In genomic region chr4:24209891-24210290, GRCh38 we compare ENCODE assay signal across 12 cellular contexts.
"Had no signal": no experiment of that assay in that cellular context is flagged by ENCODE, and none has a peak within 500 bp of the region (broad histone marks: within the 10 kb centered on the region; RNA-seq: fewer than 3 reads in every experiment).

No MANE protein-coding gene starts in this region.

- DNase-seq: activated CD4-positive, alpha-beta T cell treated with anti-CD3 and anti-CD28 coated beads, Interleukin-2, amount 10 ng/mL, durations not matched to agents 24 days and 14 days; activated CD4-positive, CD25-positive, alpha-beta regulatory T cell; activated CD8-positive, alpha-beta memory T cell treated with anti-CD3 and anti-CD28 coated beads for 24 hours; activated gamma-delta T cell treated with Interleukin-2 at 50 U/mL for 16 hours; activated naive CD8-positive, alpha-beta T cell treated with anti-CD3 and anti-CD28 coated beads for 36 hours; esophagus squamous epithelium; naive B cell; stimulated activated CD4-positive, alpha-beta T cell treated with anti-CD3 and anti-CD28 coated beads, Interleukin-4, amount 100 ng/mL, for 1 hour; stimulated activated naive B cell treated with anti-CD40 and anti-IgM and Interleukin-4, amounts not matched to agents 10 μg/mL and 1 μg/mL and 100 μg/mL, for 72 hours; SW 1271 had no signal

- H3K4me3 ChIP-seq: esophagus squamous epithelium, neural progenitor cell, pancreas had no signal

- H3K4me1 ChIP-seq: esophagus squamous epithelium, pancreas had no signal

- H3K4me2 ChIP-seq: neural progenitor cell had no signal

- H3K9me3 ChIP-seq: esophagus squamous epithelium, pancreas had no signal

- H3K36me3 ChIP-seq: esophagus squamous epithelium, neural progenitor cell, pancreas had no signal

- H2AFZ ChIP-seq: neural progenitor cell had no signal

- H3K27me3 ChIP-seq: neural progenitor cell, pancreas had no signal

- H3K9ac ChIP-seq: neural progenitor cell had no signal

- H3K27ac ChIP-seq: neural progenitor cell had no signal
